12 cellular contexts compared by ENCODE assay signal in genomic region chr6:108944058-108944457, GRCh38.
DNase-seq lines count a peak whose midpoint lies in the region; ATAC-seq and TF ChIP-seq lines count a peak whose summit lies in the region.
"Had no signal": no experiment of that assay in that cellular context is flagged by ENCODE, and none has a peak within 500 bp of the region (broad histone marks: within the 10 kb centered on the region; RNA-seq: fewer than 3 reads in every experiment).

No MANE protein-coding gene starts in this region.

- H3K27me3 Mint-ChIP-seq in GM23338 (ENCODE audit: insufficient read depth, low read depth, poor library complexity), result peaks cover 6% of the 10 kb centered on the region
- H3K27me3 Mint-ChIP-seq: activated CD8-positive, alpha-beta memory T cell treated with anti-CD3 and anti-CD28 coated beads, Interleukin-2, amount 10 ng/mL, durations not matched to agents 7 days and 5 days had no signal

- H2AFZ ChIP-seq in GM23338, result peak overlapping the region; percentile 92; the same call in 1 of the 2 replicates

- H4K20me1 ChIP-seq in GM23338 (replicated peaks; ENCODE audit: insufficient read depth), result no peaks in the 10 kb centered on the region

- H3K36me3 ChIP-seq in GM23338 (ENCODE audit: insufficient read depth) (no peaks in the 10 kb centered on the region), subcutaneous abdominal adipose tissue (ENCODE audit: control insufficient read depth in 5 of 5, insufficient read depth in 5 of 5, low read length in 5 of 5) (no peaks in the 10 kb centered on the region)

- no peaks in the 10 kb centered on the region for H3K79me2 ChIP-seq in GM23338 (replicated peaks; ENCODE audit: insufficient read depth)

- CTCF ChIA-PET in GM10248 (lab: Yijun Ruan, JAX), result interaction anchor here (1.4 kb wide), 1 partner anchor 31 kb away, joined by 3 read pairs; no protein-coding TSS in a partner anchor

- POLR2A ChIA-PET in GM10248 (lab: Yijun Ruan, JAX), result no interaction called here

- H3K27ac Mint-ChIP-seq in GM23338, result no peak overlapping the region
- H3K27ac Mint-ChIP-seq: activated CD8-positive, alpha-beta memory T cell treated with anti-CD3 and anti-CD28 coated beads, Interleukin-2, amount 10 ng/mL, durations not matched to agents 7 days and 5 days had no signal

- H3K4me3 Mint-ChIP-seq in GM23338, result no peak overlapping the region
- H3K4me3 Mint-ChIP-seq: activated CD8-positive, alpha-beta memory T cell treated with anti-CD3 and anti-CD28 coated beads, Interleukin-2, amount 10 ng/mL, durations not matched to agents 7 days and 5 days had no signal

- no peak overlapping the region for H3K4me2 ChIP-seq in GM23338

- DNase-seq in GM23338 (ENCODE audit: low spot score) (no peak), GM10248 (ENCODE audit: extremely low spot score) (no peak), NCI-H774 (lab: John Stamatoyannopoulos, UW) (no peak), SKM-1 (lab: John Stamatoyannopoulos, UW; ENCODE audit: unreplicated experiment) (no peak)
- no peak for DNase-seq in activated CD8-positive, alpha-beta memory T cell treated with anti-CD3 and anti-CD28 coated beads, Interleukin-2, amount 50 U/mL, for 4 hours
- DNase-seq: activated CD8-positive, alpha-beta memory T cell treated with anti-CD3 and anti-CD28 coated beads, Interleukin-2, amount 10 ng/mL, durations not matched to agents 7 days and 5 days; COR-L47; posterior cingulate gyrus had no signal

- H3K4me1 ChIP-seq in GM23338 (ENCODE audit: insufficient read depth), result peaks cover 9% of the 10 kb centered on the region; the same call in 1 of the 2 replicates
- peaks cover 20 to 54% (median 43%) of the 10 kb centered on the region in 5 donors for H3K4me1 ChIP-seq in subcutaneous abdominal adipose tissue (ENCODE audit: control insufficient read depth in 5 of 5, insufficient read depth in 5 of 5, low read length in 5 of 5)

- H3K4me1 Mint-ChIP-seq in GM23338, result peaks cover 19% of the 10 kb centered on the region

- H3K4me3 ChIP-seq in GM23338, result no peak overlapping the region
- no peak overlapping the region for H3K4me3 ChIP-seq in subcutaneous abdominal adipose tissue (ENCODE audit: low read depth in 1 of 5, low read length in 5 of 5)
- H3K4me3 ChIP-seq: K562 had no signal

- H3K36me3 Mint-ChIP-seq in GM23338 (ENCODE audit: low read depth), result peaks cover 4% of the 10 kb centered on the region; the same call in 1 of the 3 replicates

- no peaks in the 10 kb centered on the region for H3K9me3 ChIP-seq in subcutaneous abdominal adipose tissue (ENCODE audit: control insufficient read depth in 5 of 5, low read length in 5 of 5)

- no peak for TF ChIP-seq CTCF in GM23338 (conservative IDR thresholded peaks at IDR 0.05; ENCODE audit: low read depth in 2 of 2)
- TF ChIP-seq CTCF in GM10248 (IDR thresholded peaks at IDR 0.05; ENCODE audit: control extremely low read depth, extremely low read depth, low read depth, missing control alignments), result no peak

- no peaks in the 10 kb centered on the region for H3K9me2 ChIP-seq in GM23338 (ENCODE audit: insufficient read depth)

- no peaks in the 10 kb centered on the region for H3K9me3 Mint-ChIP-seq in GM23338

- ATAC-seq in GM23338, result no peak
- ATAC-seq: activated CD8-positive, alpha-beta memory T cell treated with anti-CD3 and anti-CD28 coated beads, Interleukin-2, amount 10 ng/mL, durations not matched to agents 7 days and 5 days; K562 had no signal

- peak overlapping the region in 1 of 5 donors; percentile 9 for H3K9ac ChIP-seq in subcutaneous abdominal adipose tissue (ENCODE audit: low read length in 5 of 5)

- H3F3A ChIP-seq in GM23338 (replicated peaks; ENCODE audit: low read depth), result no peaks in the 10 kb centered on the region

- no peaks in the 10 kb centered on the region for H3K27me3 ChIP-seq in GM23338 (ENCODE audit: insufficient read depth)
- no peaks in the 10 kb centered on the region for H3K27me3 ChIP-seq in layer of hippocampus (ENCODE audit: control insufficient read depth, insufficient read depth, low read length)
- H3K27me3 ChIP-seq in subcutaneous abdominal adipose tissue (ENCODE audit: control insufficient read depth in 5 of 5, insufficient read depth in 4 of 5, low read length in 5 of 5), result no peaks in the 10 kb centered on the region

- no peak overlapping the region for H3K27ac ChIP-seq in GM23338 (ENCODE audit: low read depth)
- H3K27ac ChIP-seq in angular gyrus (ENCODE audit: low read depth, low read length), result peak overlapping the region; percentile 14
- H3K27ac ChIP-seq in layer of hippocampus (ENCODE audit: low read depth, low read length), result peak overlapping the region; percentile 5
- H3K27ac ChIP-seq in subcutaneous abdominal adipose tissue (ENCODE audit: low read depth, low read length), result peak overlapping the region; percentile 84

TF ChIP-seq in GM23338, 12 proteins besides CTCF, POLR2A, EP300 and RAD21 (continues in another document):
- TF ChIP-seq ZNF114 (CRISPR knock-in tag; IDR thresholded peaks at IDR 0.05) (no peak), POLR2AphosphoS5 (IDR thresholded peaks at IDR 0.05; ENCODE audit: low read depth) (no peak)
- TF ChIP-seq, protein P1, sequence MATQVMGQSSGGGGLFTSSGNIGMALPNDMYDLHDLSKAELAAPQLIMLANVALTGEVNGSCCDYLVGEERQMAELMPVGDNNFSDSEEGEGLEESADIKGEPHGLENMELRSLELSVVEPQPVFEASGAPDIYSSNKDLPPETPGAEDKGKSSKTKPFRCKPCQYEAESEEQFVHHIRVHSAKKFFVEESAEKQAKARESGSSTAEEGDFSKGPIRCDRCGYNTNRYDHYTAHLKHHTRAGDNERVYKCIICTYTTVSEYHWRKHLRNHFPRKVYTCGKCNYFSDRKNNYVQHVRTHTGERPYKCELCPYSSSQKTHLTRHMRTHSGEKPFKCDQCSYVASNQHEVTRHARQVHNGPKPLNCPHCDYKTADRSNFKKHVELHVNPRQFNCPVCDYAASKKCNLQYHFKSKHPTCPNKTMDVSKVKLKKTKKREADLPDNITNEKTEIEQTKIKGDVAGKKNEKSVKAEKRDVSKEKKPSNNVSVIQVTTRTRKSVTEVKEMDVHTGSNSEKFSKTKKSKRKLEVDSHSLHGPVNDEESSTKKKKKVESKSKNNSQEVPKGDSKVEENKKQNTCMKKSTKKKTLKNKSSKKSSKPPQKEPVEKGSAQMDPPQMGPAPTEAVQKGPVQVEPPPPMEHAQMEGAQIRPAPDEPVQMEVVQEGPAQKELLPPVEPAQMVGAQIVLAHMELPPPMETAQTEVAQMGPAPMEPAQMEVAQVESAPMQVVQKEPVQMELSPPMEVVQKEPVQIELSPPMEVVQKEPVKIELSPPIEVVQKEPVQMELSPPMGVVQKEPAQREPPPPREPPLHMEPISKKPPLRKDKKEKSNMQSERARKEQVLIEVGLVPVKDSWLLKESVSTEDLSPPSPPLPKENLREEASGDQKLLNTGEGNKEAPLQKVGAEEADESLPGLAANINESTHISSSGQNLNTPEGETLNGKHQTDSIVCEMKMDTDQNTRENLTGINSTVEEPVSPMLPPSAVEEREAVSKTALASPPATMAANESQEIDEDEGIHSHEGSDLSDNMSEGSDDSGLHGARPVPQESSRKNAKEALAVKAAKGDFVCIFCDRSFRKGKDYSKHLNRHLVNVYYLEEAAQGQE (IDR thresholded peaks at IDR 0.05; ENCODE audit: unreplicated experiment), result no peak
